ENCODE assay signal across 9 cellular contexts in genomic region chr3:19931767-19932188, GRCh38. TPM values are rescaled to one million over a fixed set of nuclear protein-coding genes. Genes with fewer than 3 reads are reported as not detected.
DNase-seq lines count a peak whose midpoint lies in the region; ATAC-seq lines count a peak whose summit lies in the region.
"Had no signal": no experiment of that assay in that cellular context is flagged by ENCODE, and none has a peak within 500 bp of the region (broad histone marks: within the 10 kb centered on the region; RNA-seq: fewer than 3 reads in every experiment).

No MANE protein-coding gene starts in this region.

- no peaks in the 10 kb centered on the region for H3K79me1 ChIP-seq in mesenchymal stem cell (replicated peaks; ENCODE audit: low read length, poor library complexity, severe bottlenecking)

- H3K4me3 ChIP-seq in mesenchymal stem cell (ENCODE audit: insufficient read depth in 1 of 2, low read depth in 1 of 2, low read length in 2 of 2) (no peak overlapping the region), H7 (ENCODE audit: insufficient read depth, low read depth, low read length) (no peak overlapping the region)

- no peaks in the 10 kb centered on the region for H3K9me3 ChIP-seq in mesenchymal stem cell (ENCODE audit: control insufficient read depth, low read length)

- H3K4ac ChIP-seq in mesenchymal stem cell (ENCODE audit: low read depth in 1 of 2, low read length in 2 of 2), result no peak overlapping the region

- WGBS in mesenchymal stem cell, result 14% methylated on average over 1 of the region's 1 CpG

- H3K18ac ChIP-seq in mesenchymal stem cell (ENCODE audit: low read depth in 1 of 2, low read length in 2 of 2), result no peak overlapping the region

- no peak overlapping the region for H2BK12ac ChIP-seq in mesenchymal stem cell (ENCODE audit: low read length in 2 of 2)

- H3K36me3 ChIP-seq in mesenchymal stem cell (ENCODE audit: control insufficient read depth in 1 of 2, insufficient read depth in 2 of 2, low read depth in 1 of 2, low read length in 2 of 2) (no peaks in the 10 kb centered on the region), H7 (replicated peaks; ENCODE audit: control insufficient read depth, insufficient read depth, low read length) (no peaks in the 10 kb centered on the region)

- no peak overlapping the region for H4K8ac ChIP-seq in mesenchymal stem cell (ENCODE audit: low read length)

- no peak overlapping the region for H2BK120ac ChIP-seq in mesenchymal stem cell (ENCODE audit: low read depth, low read length)

- H3K23ac ChIP-seq in mesenchymal stem cell (ENCODE audit: low read length in 2 of 2), result no peak overlapping the region

- H2BK5ac ChIP-seq in mesenchymal stem cell (ENCODE audit: low read depth, low read length, poor library complexity, severe bottlenecking), result no peak overlapping the region

- H4K91ac ChIP-seq in mesenchymal stem cell (ENCODE audit: low read length), result no peak overlapping the region

- no peak overlapping the region for H3K9ac ChIP-seq in mesenchymal stem cell (ENCODE audit: low read length)

- H2BK15ac ChIP-seq in mesenchymal stem cell (ENCODE audit: low read depth, poor library complexity, severe bottlenecking), result no peak overlapping the region

- no peak overlapping the region for H2AFZ ChIP-seq in mesenchymal stem cell (ENCODE audit: low read depth, low read length)

- H3K4me2 ChIP-seq in mesenchymal stem cell (ENCODE audit: low read length, poor library complexity, severe bottlenecking), result no peak overlapping the region

- H3K27ac ChIP-seq in mesenchymal stem cell (ENCODE audit: low read length, poor library complexity, severe bottlenecking) (no peak overlapping the region), substantia nigra (ENCODE audit: low read depth, low read length, poor library complexity, severe bottlenecking) (no peak overlapping the region), caudate nucleus (ENCODE audit: low read depth, low read length) (no peak overlapping the region)

- DNase-seq in NOMO-1 treated with DMSO at 0.1 percent for 48 hours (lab: John Stamatoyannopoulos, UW; ENCODE audit: unreplicated experiment), result peak; percentile 67
- DNase-seq in mesenchymal stem cell, result peak; percentile 13
- DNase-seq in substantia nigra (lab: John Stamatoyannopoulos, UW), result no peak
- no peak for DNase-seq in caudate nucleus (lab: John Stamatoyannopoulos, UW)
- no peak for DNase-seq in SHP77 (lab: John Stamatoyannopoulos, UW)
- no peak for DNase-seq in H7
- DNase-seq: NCI-H526 had no signal

- ATAC-seq in GM19025 (IDR thresholded peaks at IDR 0.05; ENCODE audit: low read depth, unreplicated experiment), result peak; percentile 32
- peak; percentile 39 for ATAC-seq in HG02763 (IDR thresholded peaks at IDR 0.05; ENCODE audit: unreplicated experiment)

- H3K4me1 ChIP-seq in mesenchymal stem cell (ENCODE audit: control insufficient read depth, insufficient read depth, low read depth, low read length), result no peaks in the 10 kb centered on the region

- no peak overlapping the region for H2AK5ac ChIP-seq in mesenchymal stem cell (ENCODE audit: low read length, severe bottlenecking)

- H3K27me3 ChIP-seq in mesenchymal stem cell (ENCODE audit: control insufficient read depth in 1 of 2, insufficient read depth in 1 of 2, low read length in 2 of 2) (peaks cover 0 to 15% of the 10 kb centered on the region in 2 experiments), H7 (ENCODE audit: control insufficient read depth, insufficient read depth, low read length) (no peaks in the 10 kb centered on the region)

- H3K14ac ChIP-seq in mesenchymal stem cell (ENCODE audit: low read length in 2 of 2), result no peak overlapping the region

RNA-seq across cellular contexts. Expression of gene EFHB, which starts 2.2 kb away (rescaled TPM):
- polyA plus RNA-seq in mesenchymal stem cell (2013, experiment 1 of 2), result 0.54 TPM
- polyA plus RNA-seq in mesenchymal stem cell (2013, experiment 2 of 2), result 0.82 TPM
- total RNA-seq in H7 (2014; rRNA removed; shearing (Covaris generic)), result 0.17 and 0.22 TPM in 2 replicates

RNA-seq across cellular contexts. Expression of gene RAB5A, which starts 15.1 kb away (rescaled TPM):
- polyA plus RNA-seq in mesenchymal stem cell (2013, experiment 1 of 2), result 61.2 TPM
- polyA plus RNA-seq in mesenchymal stem cell (2013, experiment 2 of 2), result 61.5 TPM
- 34.4 and 60.0 TPM in 2 replicates for total RNA-seq in H7 (2014; rRNA removed; shearing (Covaris generic))

Comparison
In these comparisons a context has a peak if more than half of its experiments do, and no peak if none do; other contexts are left out.
1. DNase-seq: peak in NOMO-1 treated with DMSO at 0.1 percent for 48 hours (single experiment) and mesenchymal stem cell (single experiment); none in substantia nigra (0 of 49), caudate nucleus (0 of 61), SHP77 (0 of 2) and H7 (single experiment).